Comparison of ENCODE assay signal across 1 cellular context in genomic region chr5:89047591-89047990, GRCh38.
TF ChIP-seq lines count a peak whose summit lies in the region.

No MANE protein-coding gene starts in this region.

TF ChIP-seq in H1, 55 proteins besides CTCF, POLR2A, EP300 and RAD21:
- TF ChIP-seq JUND (IDR thresholded peaks at IDR 0.05; ENCODE audit: low read length), result no peak
- no peak for TF ChIP-seq CBX8 (IDR thresholded peaks at IDR 0.05; ENCODE audit: borderline replicate concordance, low read depth, low read length)
- no peak for TF ChIP-seq NANOG (IDR thresholded peaks at IDR 0.05; ENCODE audit: insufficient read depth, low read depth, low read length, poor library complexity, severe bottlenecking)
- TF ChIP-seq E2F6 (IDR thresholded peaks at IDR 0.05), result no peak
- no peak for TF ChIP-seq SP2 (IDR thresholded peaks at IDR 0.05; ENCODE audit: low read length)
- TF ChIP-seq GTF2F1 (IDR thresholded peaks at IDR 0.05; ENCODE audit: borderline replicate concordance, low read depth, low read length), result no peak
- no peak for TF ChIP-seq PHF8 (conservative IDR thresholded peaks at IDR 0.05; ENCODE audit: low read depth, low read length)
- no peak for TF ChIP-seq TBP (IDR thresholded peaks at IDR 0.05; ENCODE audit: low read depth, low read length)
- no peak for TF ChIP-seq SIN3A (conservative IDR thresholded peaks at IDR 0.05 in 1 of 2, IDR thresholded peaks at IDR 0.05 in 1 of 2; ENCODE audit: low read depth in 1 of 2, low read length in 2 of 2)
